Comparison of ENCODE assay signal across 10 cellular contexts in genomic region chr3:21750291-21750690, GRCh38. TPM values are rescaled to one million over a fixed set of nuclear protein-coding genes. Genes with fewer than 3 reads are reported as not detected.
DNase-seq lines count a peak whose midpoint lies in the region; ATAC-seq and TF ChIP-seq lines count a peak whose summit lies in the region.
"Had no signal": no experiment of that assay in that cellular context is flagged by ENCODE, and none has a peak within 500 bp of the region (broad histone marks: within the 10 kb centered on the region; RNA-seq: fewer than 3 reads in every experiment).

No MANE protein-coding gene starts in this region.

- CTCF ChIA-PET in PC-3 (lab: Charles Lee): interaction anchor here (0.7 to 2.0 kb wide), 3 partner anchors 147 to 1135 kb away, joined by 3 to 9 read pairs (median 4); no protein-coding TSS in a partner anchor

- H3F3A ChIP-seq in PC-3 (ENCODE audit: low read length, unreplicated experiment): peaks cover 3% of the 10 kb centered on the region

- H3K9ac ChIP-seq in PC-3 (ENCODE audit: low read length): peak overlapping the region; percentile 81

- peak overlapping the region; percentile 65 for H3K27ac ChIP-seq in PC-3 (ENCODE audit: low read length)
- H3K27ac ChIP-seq in mesodermal cell (ENCODE audit: low read depth, low read length, severe bottlenecking): no peak overlapping the region
- peak overlapping the region in 1 of 4 donors; percentile 56 for H3K27ac ChIP-seq in tibial nerve
- H3K27ac ChIP-seq: VCaP had no signal

- H3K9me3 Mint-ChIP-seq in endothelial cell (ENCODE audit: unreplicated experiment): no peaks in the 10 kb centered on the region
- H3K9me3 Mint-ChIP-seq: activated naive CD8-positive, alpha-beta T cell treated with anti-CD3 and anti-CD28 coated beads, Interleukin-2, amount 10 ng/mL, durations not matched to agents 7 days and 5 days had no signal

- no TSS peak for BruUV-seq in PC-3 (replicated peaks; lab: Mats Ljungman, UMichigan)

- H3K4me1 ChIP-seq in PC-3 (ENCODE audit: insufficient read depth, low read length): peaks cover 43% of the 10 kb centered on the region
- no peaks in the 10 kb centered on the region for H3K4me1 ChIP-seq in mesodermal cell (ENCODE audit: control insufficient read depth, insufficient read depth, low read length, poor library complexity, severe bottlenecking)
- H3K4me1 ChIP-seq in tibial nerve: peaks cover 0 to 29% (median 0%) of the 10 kb centered on the region in 4 donors

- POLR2A ChIA-PET in PC-3 (lab: Charles Lee; ENCODE audit: unreplicated experiment): interaction anchor here (0.6 to 0.8 kb wide), 6 partner anchors 45 to 1042 kb away, joined by 3 to 31 read pairs (median 6); no protein-coding TSS in a partner anchor

- peak overlapping the region; percentile 81 for H3K4me3 Mint-ChIP-seq in endothelial cell (ENCODE audit: unreplicated experiment)
- H3K4me3 Mint-ChIP-seq: activated naive CD8-positive, alpha-beta T cell treated with anti-CD3 and anti-CD28 coated beads, Interleukin-2, amount 10 ng/mL, durations not matched to agents 7 days and 5 days had no signal

- H3K4me2 ChIP-seq in PC-3 (ENCODE audit: low read length): peak overlapping the region; percentile 91

- no peaks in the 10 kb centered on the region for H3K36me3 Mint-ChIP-seq in endothelial cell (ENCODE audit: low read depth, unreplicated experiment)
- H3K36me3 Mint-ChIP-seq: activated naive CD8-positive, alpha-beta T cell treated with anti-CD3 and anti-CD28 coated beads, Interleukin-2, amount 10 ng/mL, durations not matched to agents 7 days and 5 days had no signal

- peaks cover 48% of the 10 kb centered on the region for H3K79me2 ChIP-seq in PC-3 (ENCODE audit: low read length)

- ATAC-seq in PC-3 (peak; percentile 18), GM21367 (IDR thresholded peaks at IDR 0.05; ENCODE audit: unreplicated experiment) (no peak), HG03108 (IDR thresholded peaks at IDR 0.05; ENCODE audit: unreplicated experiment) (no peak)

- H3K4me1 Mint-ChIP-seq in endothelial cell (ENCODE audit: unreplicated experiment): peaks cover 6% of the 10 kb centered on the region
- H3K4me1 Mint-ChIP-seq: activated naive CD8-positive, alpha-beta T cell treated with anti-CD3 and anti-CD28 coated beads, Interleukin-2, amount 10 ng/mL, durations not matched to agents 7 days and 5 days had no signal

- no peaks in the 10 kb centered on the region for H3K9me3 ChIP-seq in PC-3 (ENCODE audit: low read length)
- no peaks in the 10 kb centered on the region for H3K9me3 ChIP-seq in mesodermal cell (ENCODE audit: control insufficient read depth, low read length)
- no peaks in the 10 kb centered on the region for H3K9me3 ChIP-seq in tibial nerve

- H3K36me3 ChIP-seq in PC-3 (ENCODE audit: low read depth, low read length): no peaks in the 10 kb centered on the region
- H3K36me3 ChIP-seq in mesodermal cell (ENCODE audit: control insufficient read depth, insufficient read depth, low read length): no peaks in the 10 kb centered on the region
- no peaks in the 10 kb centered on the region for H3K36me3 ChIP-seq in tibial nerve

- H3K9me2 ChIP-seq in PC-3 (replicated peaks; ENCODE audit: low read length): no peaks in the 10 kb centered on the region

- H3K4me3 ChIP-seq in PC-3 (ENCODE audit: low read length) (peak overlapping the region; percentile 80), mesodermal cell (ENCODE audit: extremely low read depth, insufficient read depth, low read length, poor library complexity, severe bottlenecking) (peak overlapping the region; percentile 32), tibial nerve (peak overlapping the region; percentile 16 to 52 (median 27))

- no peak overlapping the region for H3K27ac Mint-ChIP-seq in endothelial cell (ENCODE audit: unreplicated experiment)
- H3K27ac Mint-ChIP-seq: activated naive CD8-positive, alpha-beta T cell treated with anti-CD3 and anti-CD28 coated beads, Interleukin-2, amount 10 ng/mL, durations not matched to agents 7 days and 5 days had no signal

- TF ChIP-seq EP300 in tibial nerve (IDR thresholded peaks at IDR 0.05): no peak

- 43 to 68% methylated on average over 2 to 3 of the region's 4 CpGs for WGBS in mesodermal cell (ENCODE audit: insufficient coverage in 2 of 2), 2 experiments
- WGBS in tibial nerve, 2 donors: 15 to 21% methylated on average over 4 of the region's 4 CpGs

- TF ChIP-seq POLR2A in tibial nerve (IDR thresholded peaks at IDR 0.05): no peak

- TF ChIP-seq CTCF in PC-3 (conservative IDR thresholded peaks at IDR 0.05; ENCODE audit: low read depth, low read length) (no peak), endothelial cell (IDR thresholded peaks at IDR 0.05; ENCODE audit: unreplicated experiment) (no peak), tibial nerve (IDR thresholded peaks at IDR 0.05) (no peak)

- intact Hi-C loops in PC-3 (cut with micrococcal nuclease): loop anchor here (2.0 to 10.0 kb wide), 7 partner anchors 45 to 1525 kb away; no protein-coding TSS in a partner anchor

- H3K27me3 ChIP-seq in PC-3 (ENCODE audit: low read length) (no peaks in the 10 kb centered on the region), tibial nerve (no peaks in the 10 kb centered on the region)

- DNase-seq in PC-3: peak; percentile 77
- no peak for DNase-seq in endothelial cell (ENCODE audit: low spot score)
- DNase-seq in tibial nerve (ENCODE audit: low spot score in 2 of 2): no peak
- DNase-seq in NCI-H2171 treated with DMSO at 0.1 percent for 48 hours (lab: John Stamatoyannopoulos, UW): no peak
- DNase-seq in central memory CD4-positive, alpha-beta T cell: no peak
- DNase-seq: activated naive CD8-positive, alpha-beta T cell treated with anti-CD3 and anti-CD28 coated beads, Interleukin-2, amount 10 ng/mL, durations not matched to agents 7 days and 5 days had no signal

- H4K20me1 ChIP-seq in PC-3 (ENCODE audit: low read length): 0 out of 2 replicates have a peak, but pooled peaks cover 10% of the 10 kb centered on the region

- H2AFZ ChIP-seq in PC-3 (ENCODE audit: low read length): peak overlapping the region; percentile 82

- H3K27me3 Mint-ChIP-seq in endothelial cell (ENCODE audit: unreplicated experiment): no peaks in the 10 kb centered on the region

RNA-seq across cellular contexts. Expression of gene ZNF385D, which starts 0.7 kb away (rescaled TPM):
- total RNA-seq in PC-3 (2014; rRNA removed): 2.9 and 5.9 TPM in 2 replicates
- total RNA-seq in endothelial cell (ENCODE audit: unreplicated experiment): 0.41 TPM
- 1.7 TPM for polyA plus RNA-seq in mesodermal cell (2013, experiment 1 of 2)
- 2.1 TPM for polyA plus RNA-seq in mesodermal cell (2013, experiment 2 of 2)
- total RNA-seq in tibial nerve: 1 to 10 TPM; 2.7 to 9.0 (median 4.4) TPM
- total RNA-seq: activated naive CD8-positive, alpha-beta T cell treated with anti-CD3 and anti-CD28 coated beads, Interleukin-2, amount 10 ng/mL, durations not matched to agents 7 days and 5 days had no signal

Comparison
In these comparisons a context has a peak if more than half of its experiments do, and no peak if none do; other contexts are left out.
1. H3K4me3 ChIP-seq: peak in every context shown above with its lines; median percentile 80 in PC-3; 32 in mesodermal cell; 27 in tibial nerve.